ENCODE assay signal across 8 cellular contexts in the genomic region with DNA sequence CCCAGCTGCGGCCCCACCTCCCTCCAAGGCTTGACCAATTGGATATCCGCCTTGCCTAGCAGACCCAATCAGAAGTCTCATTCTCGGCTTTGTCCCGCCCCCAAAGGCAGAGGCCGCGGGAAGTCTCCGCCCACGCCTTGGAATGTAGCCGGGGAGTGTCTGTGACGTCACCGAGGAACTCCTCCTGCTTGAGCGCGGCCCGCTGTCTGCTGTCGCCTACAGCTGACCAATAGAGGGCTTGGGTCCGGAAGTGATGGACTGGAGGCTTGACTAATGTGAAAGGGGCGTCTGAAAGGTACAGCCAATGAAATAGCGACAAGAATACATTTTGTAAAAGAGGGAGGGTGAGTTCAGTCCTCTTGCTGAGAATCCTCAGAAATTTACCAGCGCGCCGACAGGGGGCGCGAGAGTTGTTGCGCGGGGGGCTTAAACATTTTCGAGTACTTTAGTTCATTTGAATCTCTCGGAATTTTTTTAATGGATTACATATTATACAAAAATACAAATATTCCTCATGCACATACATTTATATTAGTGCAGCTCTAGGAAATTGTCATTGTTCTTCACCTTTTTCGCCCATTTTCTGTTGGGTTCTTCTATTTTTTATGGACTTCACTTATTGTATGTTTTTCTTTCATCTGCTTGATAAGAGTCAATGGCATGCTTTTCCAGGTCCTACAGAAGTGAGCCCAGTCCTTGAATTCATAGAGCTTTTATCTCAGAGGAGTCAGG. TPM values are rescaled to one million over a fixed set of nuclear protein-coding genes. Genes with fewer than 3 reads are reported as not detected.
DNase-seq lines count a peak whose midpoint lies in the region; ATAC-seq and TF ChIP-seq lines count a peak whose summit lies in the region.

No MANE protein-coding gene starts in this region.

- no peaks in the 10 kb centered on the region for H3K27me3 Mint-ChIP-seq in natural killer cell (ENCODE audit: low read depth in 2 of 2)

- peak overlapping the region; percentile 94 to 96 for H3K27ac Mint-ChIP-seq in natural killer cell

- H3K4me3 ChIP-seq in H7 (ENCODE audit: insufficient read depth, low read depth, low read length) (peak overlapping the region; percentile 97), fibroblast of pulmonary artery (replicated peaks; ENCODE audit: low read depth, low read length) (peak overlapping the region; percentile 94)

- H3K27me3 ChIP-seq in H7 (ENCODE audit: control insufficient read depth, insufficient read depth, low read length) = no peaks in the 10 kb centered on the region

- H3K27ac ChIP-seq in RWPE1 = peak overlapping the region; percentile 92

- intact Hi-C loops in natural killer cell (cut with micrococcal nuclease) = loop anchor here (1.0 to 2.0 kb wide), 2 partner anchors 67 to 750 kb away; no protein-coding TSS in a partner anchor

- POLR2A ChIA-PET in RWPE1 (lab: Yijun Ruan, JAX; ENCODE audit: low non-redundant PET) = no interaction called here

- peak overlapping the region; percentile 99 for H3K4me3 Mint-ChIP-seq in natural killer cell

- H3K4me1 Mint-ChIP-seq in natural killer cell = peaks cover 38 to 40% of the 10 kb centered on the region in 2 donors

- peak; percentile 97 for TF ChIP-seq CTCF in RWPE1 (conservative IDR thresholded peaks at IDR 0.05; ENCODE audit: low read depth)
- peak; percentile 87 for TF ChIP-seq CTCF in fibroblast of pulmonary artery (IDR thresholded peaks at IDR 0.05; ENCODE audit: low read length, missing control alignments)
- TF ChIP-seq CTCF in natural killer cell (IDR thresholded peaks at IDR 0.05) = peak; percentile 96

- no peaks in the 10 kb centered on the region for H3K36me3 Mint-ChIP-seq in natural killer cell

- CTCF ChIA-PET in RWPE1 (lab: Yijun Ruan, JAX) = interaction anchor here (0.5 to 1.2 kb wide), 14 partner anchors 8 to 1357 kb away, joined by 3 to 7 read pairs (median 3); partner anchors contain the start of gene LUC7L2

- peak; percentile 99 for DNase-seq in EL
- peak; percentile 96 for DNase-seq in H7
- DNase-seq in LoVo (ENCODE audit: low spot score) = peak; percentile 100
- DNase-seq in RWPE1 (ENCODE audit: low spot score) = peak; percentile 94
- peak; percentile 97 for DNase-seq in activated effector memory CD4-positive, alpha-beta T cell treated with Interleukin-2 at 50 U/mL for 16 hours
- peak; percentile 100 for DNase-seq in fibroblast of pulmonary artery (ENCODE audit: low read depth)
- peak; percentile 98 for DNase-seq in natural killer cell
- DNase-seq in stimulated activated naive CD4-positive, alpha-beta T cell (lab: John Stamatoyannopoulos, UW) = peak; percentile 93 to 98 (median 97)

- no peaks in the 10 kb centered on the region for H3K9me3 Mint-ChIP-seq in natural killer cell

- no peaks in the 10 kb centered on the region for H3K36me3 ChIP-seq in H7 (replicated peaks; ENCODE audit: control insufficient read depth, insufficient read depth, low read length)

- peak; percentile 89 to 97 (median 92) for ATAC-seq in natural killer cell

RNA-seq across cellular contexts. Expression of gene CREB3L2, which starts 0.4 kb away (rescaled TPM):
- 11.4 and 13.0 TPM in 2 replicates for total RNA-seq in H7 (2014; rRNA removed; shearing (Covaris generic))
- total RNA-seq in natural killer cell = 10 to 100 TPM; 45.9 to 54.6 (median 52.5) TPM

Comparison
In these comparisons a context has a peak if more than half of its experiments do, and no peak if none do; other contexts are left out.
1. Peak in every context shown above with its lines: DNase-seq, ATAC-seq, H3K4me3 ChIP-seq and H3K27ac ChIP-seq.